In the genomic region with DNA sequence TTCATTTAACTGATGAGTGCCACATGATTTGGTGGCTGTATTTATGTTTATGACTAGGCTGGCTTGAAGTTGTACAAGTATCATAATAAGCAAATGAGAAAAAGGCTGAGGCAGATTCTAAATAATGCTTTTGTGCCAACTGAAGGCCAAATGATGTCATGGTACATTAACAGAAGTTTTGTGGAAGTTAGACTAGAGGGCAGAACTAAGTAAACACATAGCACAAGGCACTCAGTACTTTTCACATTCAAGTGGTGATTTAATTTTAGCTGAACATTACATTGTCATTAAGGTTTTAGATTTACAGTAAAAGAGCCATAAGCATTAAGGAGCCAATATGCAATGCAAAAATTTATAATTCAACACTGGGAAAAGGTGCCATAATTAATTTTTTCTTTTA, we compare ENCODE assay signal across 1 cellular context.
TF ChIP-seq lines count a peak whose summit lies in the region.

No MANE protein-coding gene starts in this region.

TF ChIP-seq in HEK293, 187 proteins besides CTCF, POLR2A, EP300 and RAD21 (continued from another document and continues in another):
- TF ChIP-seq PRDM4 (tag by site-specific recombination; IDR thresholded peaks at IDR 0.05) (no peak), ZBTB6 (tag by site-specific recombination; IDR thresholded peaks at IDR 0.05) (no peak), SCRT1 (tag by site-specific recombination; IDR thresholded peaks at IDR 0.05; ENCODE audit: borderline replicate concordance) (no peak), ZNF48 (tag by site-specific recombination; IDR thresholded peaks at IDR 0.05) (no peak), SP3 (tag by site-specific recombination; IDR thresholded peaks at IDR 0.05) (no peak), ZSCAN18 (tag by site-specific recombination; IDR thresholded peaks at IDR 0.05) (no peak), ZNF404 (tag by site-specific recombination; IDR thresholded peaks at IDR 0.05) (no peak), ZNF768 (tag by site-specific recombination; IDR thresholded peaks at IDR 0.05) (no peak), AEBP2 (tag by site-specific recombination; IDR thresholded peaks at IDR 0.05; ENCODE audit: borderline replicate concordance) (no peak), TCF7L2 (IDR thresholded peaks at IDR 0.05; ENCODE audit: borderline replicate concordance, low read depth, low read length) (no peak), ZNF426 (tag by site-specific recombination; IDR thresholded peaks at IDR 0.05) (no peak), FEZF1 (tag by site-specific recombination; IDR thresholded peaks at IDR 0.05) (peak; percentile 74), ZFP69B (tag by site-specific recombination; IDR thresholded peaks at IDR 0.05) (no peak), ZNF274 (IDR thresholded peaks at IDR 0.05; ENCODE audit: low read length) (no peak), ZNF274 (tag by site-specific recombination; IDR thresholded peaks at IDR 0.05; ENCODE audit: borderline replicate concordance) (no peak), OSR2 (tag by site-specific recombination; IDR thresholded peaks at IDR 0.05) (peak; percentile 79), ZNF211 (tag by site-specific recombination; IDR thresholded peaks at IDR 0.05; ENCODE audit: low read depth) (no peak), ZNF157 (tag by site-specific recombination; IDR thresholded peaks at IDR 0.05) (no peak), ZNF561 (tag by site-specific recombination; IDR thresholded peaks at IDR 0.05; ENCODE audit: borderline replicate concordance) (no peak), ZBTB7A (tag by site-specific recombination; IDR thresholded peaks at IDR 0.05; ENCODE audit: low read depth) (no peak), ZNF530 (tag by site-specific recombination; IDR thresholded peaks at IDR 0.05; ENCODE audit: low read depth) (no peak), MYNN (tag by site-specific recombination; IDR thresholded peaks at IDR 0.05; ENCODE audit: borderline replicate concordance) (no peak), ZFP3 (tag by site-specific recombination; IDR thresholded peaks at IDR 0.05; ENCODE audit: low read depth) (no peak), REST (tag by site-specific recombination; IDR thresholded peaks at IDR 0.05) (no peak), ZNF350 (tag by site-specific recombination; IDR thresholded peaks at IDR 0.05) (no peak), ZSCAN30 (tag by site-specific recombination; IDR thresholded peaks at IDR 0.05) (no peak), ZNF335 (tag by site-specific recombination; conservative IDR thresholded peaks at IDR 0.05) (no peak), ZSCAN4 (tag by site-specific recombination; IDR thresholded peaks at IDR 0.05) (no peak), ZNF202 (tag by site-specific recombination; IDR thresholded peaks at IDR 0.05; ENCODE audit: borderline replicate concordance) (no peak), ZNF660 (tag by site-specific recombination; IDR thresholded peaks at IDR 0.05) (no peak), ZNF169 (tag by site-specific recombination; IDR thresholded peaks at IDR 0.05) (no peak), ZNF707 (tag by site-specific recombination; IDR thresholded peaks at IDR 0.05) (no peak), KLF10 (tag by site-specific recombination; IDR thresholded peaks at IDR 0.05) (no peak), ZNF76 (tag by site-specific recombination; IDR thresholded peaks at IDR 0.05; ENCODE audit: borderline replicate concordance, low read depth) (no peak), ZNF621 (tag by site-specific recombination; IDR thresholded peaks at IDR 0.05) (no peak), ZIC2 (tag by site-specific recombination; IDR thresholded peaks at IDR 0.05) (no peak), ATF2 (tag by site-specific recombination; IDR thresholded peaks at IDR 0.05; ENCODE audit: low read depth) (peak; percentile 65)
- TF ChIP-seq, protein P1, sequence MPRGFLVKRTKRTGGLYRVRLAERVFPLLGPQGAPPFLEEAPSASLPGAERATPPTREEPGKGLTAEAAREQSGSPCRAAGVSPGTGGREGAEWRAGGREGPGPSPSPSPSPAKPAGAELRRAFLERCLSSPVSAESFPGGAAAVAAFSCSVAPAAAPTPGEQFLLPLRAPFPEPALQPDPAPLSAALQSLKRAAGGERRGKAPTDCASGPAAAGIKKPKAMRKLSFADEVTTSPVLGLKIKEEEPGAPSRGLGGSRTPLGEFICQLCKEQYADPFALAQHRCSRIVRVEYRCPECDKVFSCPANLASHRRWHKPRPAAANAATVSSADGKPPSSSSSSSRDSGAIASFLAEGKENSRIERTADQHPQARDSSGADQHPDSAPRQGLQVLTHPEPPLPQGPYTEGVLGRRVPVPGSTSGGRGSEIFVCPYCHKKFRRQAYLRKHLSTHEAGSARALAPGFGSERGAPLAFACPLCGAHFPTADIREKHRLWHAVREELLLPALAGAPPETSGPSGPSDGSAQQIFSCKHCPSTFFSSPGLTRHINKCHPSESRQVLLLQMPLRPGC (tag by site-specific recombination; IDR thresholded peaks at IDR 0.05), result peak; percentile 21; the same call in 1 of the 2 replicates
- TF ChIP-seq, protein P2, sequence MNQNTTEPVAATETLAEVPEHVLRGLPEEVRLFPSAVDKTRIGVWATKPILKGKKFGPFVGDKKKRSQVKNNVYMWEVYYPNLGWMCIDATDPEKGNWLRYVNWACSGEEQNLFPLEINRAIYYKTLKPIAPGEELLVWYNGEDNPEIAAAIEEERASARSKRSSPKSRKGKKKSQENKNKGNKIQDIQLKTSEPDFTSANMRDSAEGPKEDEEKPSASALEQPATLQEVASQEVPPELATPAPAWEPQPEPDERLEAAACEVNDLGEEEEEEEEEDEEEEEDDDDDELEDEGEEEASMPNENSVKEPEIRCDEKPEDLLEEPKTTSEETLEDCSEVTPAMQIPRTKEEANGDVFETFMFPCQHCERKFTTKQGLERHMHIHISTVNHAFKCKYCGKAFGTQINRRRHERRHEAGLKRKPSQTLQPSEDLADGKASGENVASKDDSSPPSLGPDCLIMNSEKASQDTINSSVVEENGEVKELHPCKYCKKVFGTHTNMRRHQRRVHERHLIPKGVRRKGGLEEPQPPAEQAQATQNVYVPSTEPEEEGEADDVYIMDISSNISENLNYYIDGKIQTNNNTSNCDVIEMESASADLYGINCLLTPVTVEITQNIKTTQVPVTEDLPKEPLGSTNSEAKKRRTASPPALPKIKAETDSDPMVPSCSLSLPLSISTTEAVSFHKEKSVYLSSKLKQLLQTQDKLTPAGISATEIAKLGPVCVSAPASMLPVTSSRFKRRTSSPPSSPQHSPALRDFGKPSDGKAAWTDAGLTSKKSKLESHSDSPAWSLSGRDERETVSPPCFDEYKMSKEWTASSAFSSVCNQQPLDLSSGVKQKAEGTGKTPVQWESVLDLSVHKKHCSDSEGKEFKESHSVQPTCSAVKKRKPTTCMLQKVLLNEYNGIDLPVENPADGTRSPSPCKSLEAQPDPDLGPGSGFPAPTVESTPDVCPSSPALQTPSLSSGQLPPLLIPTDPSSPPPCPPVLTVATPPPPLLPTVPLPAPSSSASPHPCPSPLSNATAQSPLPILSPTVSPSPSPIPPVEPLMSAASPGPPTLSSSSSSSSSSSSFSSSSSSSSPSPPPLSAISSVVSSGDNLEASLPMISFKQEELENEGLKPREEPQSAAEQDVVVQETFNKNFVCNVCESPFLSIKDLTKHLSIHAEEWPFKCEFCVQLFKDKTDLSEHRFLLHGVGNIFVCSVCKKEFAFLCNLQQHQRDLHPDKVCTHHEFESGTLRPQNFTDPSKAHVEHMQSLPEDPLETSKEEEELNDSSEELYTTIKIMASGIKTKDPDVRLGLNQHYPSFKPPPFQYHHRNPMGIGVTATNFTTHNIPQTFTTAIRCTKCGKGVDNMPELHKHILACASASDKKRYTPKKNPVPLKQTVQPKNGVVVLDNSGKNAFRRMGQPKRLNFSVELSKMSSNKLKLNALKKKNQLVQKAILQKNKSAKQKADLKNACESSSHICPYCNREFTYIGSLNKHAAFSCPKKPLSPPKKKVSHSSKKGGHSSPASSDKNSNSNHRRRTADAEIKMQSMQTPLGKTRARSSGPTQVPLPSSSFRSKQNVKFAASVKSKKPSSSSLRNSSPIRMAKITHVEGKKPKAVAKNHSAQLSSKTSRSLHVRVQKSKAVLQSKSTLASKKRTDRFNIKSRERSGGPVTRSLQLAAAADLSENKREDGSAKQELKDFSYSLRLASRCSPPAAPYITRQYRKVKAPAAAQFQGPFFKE (tag by site-specific recombination; IDR thresholded peaks at IDR 0.05; ENCODE audit: borderline replicate concordance), result no peak
